Comparison of ENCODE assay signal across 14 cellular contexts in genomic region chr16:2040450-2041105, GRCh38. TPM values are rescaled to one million over a fixed set of nuclear protein-coding genes. Genes with fewer than 3 reads are reported as not detected.
A peak's percentile ranks its signal among the peaks of the same experiment; 100 is the strongest.
DNase-seq lines count a peak whose midpoint lies in the region; ATAC-seq and TF ChIP-seq lines count a peak whose summit lies in the region.
"Had no signal": no experiment of that assay in that cellular context is flagged by ENCODE, and none has a peak within 500 bp of the region (broad histone marks: within the 10 kb centered on the region; RNA-seq: fewer than 3 reads in every experiment).

No MANE protein-coding gene starts in this region.

- CTCF ChIA-PET in SK-N-SH (lab: Yijun Ruan, JAX) = interaction anchor here (0.8 to 2.0 kb wide), 8 partner anchors 12 to 112 kb away, joined by 3 to 11 read pairs (median 5); partner anchors contain the start of gene NHERF2

- H3K36me3 ChIP-seq in SK-N-SH (replicated peaks in 1 of 2; ENCODE audit: control insufficient read depth in 1 of 2, insufficient read depth in 2 of 2, low read length in 1 of 2) (peaks cover 0 to 16% of the 10 kb centered on the region in 2 experiments), right lobe of liver (peaks cover 0 to 6% (median 3%) of the 10 kb centered on the region in 4 donors), suprapubic skin (peaks cover 9% of the 10 kb centered on the region)

- H2AFZ ChIP-seq in SK-N-SH (ENCODE audit: low read depth) = no peak overlapping the region

- no peak for TF ChIP-seq CTCF in HFFc6 (IDR thresholded peaks at IDR 0.05)
- TF ChIP-seq CTCF in SK-N-SH (IDR thresholded peaks at IDR 0.05) = no peak
- no peak for TF ChIP-seq CTCF in right lobe of liver (IDR thresholded peaks at IDR 0.05)
- no peak for TF ChIP-seq CTCF in suprapubic skin (IDR thresholded peaks at IDR 0.05)

- no peak for DNase-seq in HFFc6
- peak; percentile 57 for DNase-seq in SK-N-SH
- DNase-seq in right lobe of liver = peak; percentile 83 to 92 (median 90)
- DNase-seq in suprapubic skin (ENCODE audit: low spot score in 2 of 2) = peak in 1 of 2 donors; percentile 60
- no peak for DNase-seq in Kasumi-1 (lab: John Stamatoyannopoulos, UW)
- DNase-seq in NCI-H2081 (lab: John Stamatoyannopoulos, UW) = no peak
- no peak for DNase-seq in ecto neural progenitor cell (ENCODE audit: low spot score)
- DNase-seq: activated CD4-positive, alpha-beta memory T cell treated with anti-CD3 and anti-CD28 coated beads for 36 hours; activated naive CD4-positive, alpha-beta T cell treated with Interleukin-2 at 50 U/mL for 16 hours; Caco-2; NCI-H526; T-helper 1 cell had no signal

- H3K79me2 ChIP-seq in SK-N-SH (ENCODE audit: insufficient read depth) = peaks cover 7% of the 10 kb centered on the region; the same call in 1 of the 2 replicates

- intact Hi-C loops in right lobe of liver (cut with DNase I) = no loop called here

- H3K27ac ChIP-seq in SK-N-SH (ENCODE audit: low read depth in 2 of 2, low read length in 1 of 2) (peak overlapping the region in 1 of 2 experiments; percentile 88; a peak in 2 of 4 replicates), right lobe of liver (peak overlapping the region; percentile 69 to 96 (median 86)), suprapubic skin (peak overlapping the region; percentile 64)
- H3K27ac ChIP-seq: foreskin keratinocyte had no signal

- no peaks in the 10 kb centered on the region for H3K9me3 Mint-ChIP-seq in HFFc6
- H3K9me3 Mint-ChIP-seq: activated CD4-positive, alpha-beta memory T cell treated with anti-CD3 and anti-CD28 coated beads for 36 hours had no signal

- no peak overlapping the region for H3K4me3 Mint-ChIP-seq in HFFc6
- H3K4me3 Mint-ChIP-seq: activated CD4-positive, alpha-beta memory T cell treated with anti-CD3 and anti-CD28 coated beads for 36 hours had no signal

- no peaks in the 10 kb centered on the region for H3K36me3 Mint-ChIP-seq in HFFc6 (ENCODE audit: low read depth)
- H3K36me3 Mint-ChIP-seq: activated CD4-positive, alpha-beta memory T cell treated with anti-CD3 and anti-CD28 coated beads for 36 hours had no signal

- peaks cover 9 to 57% of the 10 kb centered on the region in 2 experiments; a peak in 3 of 4 replicates for H3K4me1 ChIP-seq in SK-N-SH (ENCODE audit: control insufficient read depth in 1 of 2, insufficient read depth in 2 of 2, low read depth in 1 of 2, low read length in 1 of 2)
- H3K4me1 ChIP-seq in right lobe of liver = peaks cover 1 to 45% (median 20%) of the 10 kb centered on the region in 4 donors
- H3K4me1 ChIP-seq in suprapubic skin = peaks cover 77% of the 10 kb centered on the region
- H3K4me1 ChIP-seq: foreskin keratinocyte had no signal

- H3K4me1 Mint-ChIP-seq in HFFc6 (ENCODE audit: low read depth) = peaks cover 26% of the 10 kb centered on the region

- TF ChIP-seq RAD21 in SK-N-SH (IDR thresholded peaks at IDR 0.05; ENCODE audit: low read length) = no peak

- ATAC-seq in right lobe of liver = peak; percentile 42 to 58 (median 54)
- no peak for ATAC-seq in HG02588 (IDR thresholded peaks at IDR 0.05; ENCODE audit: unreplicated experiment)
- ATAC-seq: foreskin keratinocyte had no signal

- no peaks in the 10 kb centered on the region for H4K20me1 ChIP-seq in SK-N-SH (ENCODE audit: insufficient read depth)

- H3K9me2 ChIP-seq in SK-N-SH = no peaks in the 10 kb centered on the region

- H3K27me3 Mint-ChIP-seq in HFFc6 (ENCODE audit: insufficient read depth) = peaks cover 5% of the 10 kb centered on the region
- H3K27me3 Mint-ChIP-seq: activated CD4-positive, alpha-beta memory T cell treated with anti-CD3 and anti-CD28 coated beads for 36 hours had no signal

- TF ChIP-seq EP300 in SK-N-SH (IDR thresholded peaks at IDR 0.05; ENCODE audit: borderline replicate concordance in 1 of 2, low read depth in 1 of 2, low read length in 1 of 2) (no peak), suprapubic skin (IDR thresholded peaks at IDR 0.05) (no peak)

- no peaks in the 10 kb centered on the region for H3K27me3 ChIP-seq in SK-N-SH (ENCODE audit: insufficient read depth)
- H3K27me3 ChIP-seq in right lobe of liver = no peaks in the 10 kb centered on the region
- no peaks in the 10 kb centered on the region for H3K27me3 ChIP-seq in suprapubic skin
- H3K27me3 ChIP-seq: foreskin keratinocyte had no signal

- H3K4me2 ChIP-seq in SK-N-SH = no peak overlapping the region

- H3F3A ChIP-seq in SK-N-SH (replicated peaks; ENCODE audit: insufficient read depth) = peaks cover 3% of the 10 kb centered on the region

- no peak overlapping the region for H3K9ac ChIP-seq in SK-N-SH

- TF ChIP-seq POLR2A in right lobe of liver (IDR thresholded peaks at IDR 0.05) (peak; percentile 32), suprapubic skin (IDR thresholded peaks at IDR 0.05) (no peak)

- H3K27ac Mint-ChIP-seq in HFFc6 = peak overlapping the region; percentile 91
- H3K27ac Mint-ChIP-seq: activated CD4-positive, alpha-beta memory T cell treated with anti-CD3 and anti-CD28 coated beads for 36 hours had no signal

- H3K9me3 ChIP-seq in SK-N-SH (no peaks in the 10 kb centered on the region), right lobe of liver (no peaks in the 10 kb centered on the region), suprapubic skin (no peaks in the 10 kb centered on the region)
- H3K9me3 ChIP-seq: Caco-2 had no signal

- no peak overlapping the region for H3K4me3 ChIP-seq in SK-N-SH (ENCODE audit: low read depth in 2 of 2, low read length in 1 of 2)
- peak overlapping the region in 2 of 3 donors; percentile 74 to 81 for H3K4me3 ChIP-seq in right lobe of liver
- no peak overlapping the region for H3K4me3 ChIP-seq in suprapubic skin

- POLR2A ChIA-PET in SK-N-SH (lab: Yijun Ruan, JAX) = interaction anchor here (0.9 to 1.8 kb wide), 3 partner anchors 13 to 114 kb away, joined by 3 to 6 read pairs (median 4); partner anchors contain the start of gene RPS2

- 76% methylated on average over 8 of the region's 20 CpGs for WGBS in SK-N-SH (ENCODE audit: low lambda C conversion rate)
- WGBS in right lobe of liver (ENCODE audit: insufficient coverage, low coverage, low lambda C conversion rate, missing lambda C conversion rate) = no CpG with 5 or more reads among the region's 20 CpGs
- WGBS in suprapubic skin = 90% methylated on average over 9 of the region's 20 CpGs

TF ChIP-seq in SK-N-SH, 30 proteins besides CTCF, POLR2A, EP300 and RAD21 (continues in another document):
- TF ChIP-seq RFX5 (IDR thresholded peaks at IDR 0.05; ENCODE audit: low read length) = no peak
- no peak for TF ChIP-seq CHD2 (IDR thresholded peaks at IDR 0.05; ENCODE audit: low read length, partially characterized antibody)
- TF ChIP-seq FOSL2 (IDR thresholded peaks at IDR 0.05; ENCODE audit: borderline replicate concordance, low read depth) = no peak
- no peak for TF ChIP-seq EZH2phosphoT487 (IDR thresholded peaks at IDR 0.05; ENCODE audit: borderline replicate concordance, low read depth)
- TF ChIP-seq SIN3A (IDR thresholded peaks at IDR 0.05; ENCODE audit: borderline replicate concordance, low read depth, low read length) = no peak
- TF ChIP-seq SMC3 (IDR thresholded peaks at IDR 0.05; ENCODE audit: low read depth, low read length) = no peak
- TF ChIP-seq YY1 (IDR thresholded peaks at IDR 0.05; ENCODE audit: low read depth) = no peak
- no peak for TF ChIP-seq MAX (IDR thresholded peaks at IDR 0.05; ENCODE audit: low read depth)
- no peak for TF ChIP-seq NRF1 (IDR thresholded peaks at IDR 0.05; ENCODE audit: low read depth, low read length)
- no peak for TF ChIP-seq FOXJ3 (CRISPR knock-in tag; IDR thresholded peaks at IDR 0.05)
- TF ChIP-seq ELF1 (IDR thresholded peaks at IDR 0.05) = no peak

RNA-seq across cellular contexts. Expression of gene NTHL1, which starts 7.1 kb away (rescaled TPM):
- total RNA-seq in HFFc6 (2021; fragmentation: NEBNext Ultra II Directional; extraction: Animal tissue kit (Norgen Biotek cat#: 25700)) = 10 to 100 TPM; 23.7 to 31.5 (median 26.4) TPM
- polyA plus RNA-seq in SK-N-SH (2012; rRNA removed) = 72.9 and 77.3 TPM in 2 replicates
- polyA plus RNA-seq in SK-N-SH (2012; cell fraction: cytosol; rRNA removed) = 32.1 and 51.5 TPM in 2 replicates
- 59.5 and 109 TPM in 2 replicates for polyA plus RNA-seq in SK-N-SH (2012; cell fraction: nucleus; rRNA removed)
- total RNA-seq in right lobe of liver (100 to 1,000 TPM in 1 of 6 experiments, 10 to 100 TPM in 5; 12.0 to 127 (median 42.6) TPM), suprapubic skin (10 to 100 TPM; 15.9 to 40.5 (median 20.9) TPM)

RNA-seq across cellular contexts. Expression of gene TSC2, which starts 7.2 kb away (rescaled TPM):
- total RNA-seq in HFFc6 (2021; fragmentation: NEBNext Ultra II Directional; extraction: Animal tissue kit (Norgen Biotek cat#: 25700)) = 10 to 100 TPM; 72.0 to 88.3 (median 83.2) TPM
- 76.7 and 96.1 TPM in 2 replicates for polyA plus RNA-seq in SK-N-SH (2012; rRNA removed)
- 22.6 and 32.9 TPM in 2 replicates for polyA plus RNA-seq in SK-N-SH (2012; cell fraction: cytosol; rRNA removed)
- polyA plus RNA-seq in SK-N-SH (2012; cell fraction: nucleus; rRNA removed) = 376 and 625 TPM in 2 replicates
- 100 to 1,000 TPM in 1 of 6 experiments, 10 to 100 TPM in 5; 25.7 to 124 (median 59.4) TPM for total RNA-seq in right lobe of liver
- 100 to 1,000 TPM; 103 to 193 (median 143) TPM for total RNA-seq in suprapubic skin

RNA-seq across cellular contexts. Expression of gene NHERF2, which starts 13.9 kb away (rescaled TPM):
- 100 to 1,000 TPM; 140 to 177 (median 152) TPM for total RNA-seq in HFFc6 (2021; fragmentation: NEBNext Ultra II Directional; extraction: Animal tissue kit (Norgen Biotek cat#: 25700))
- 45.2 and 53.8 TPM in 2 replicates for polyA plus RNA-seq in SK-N-SH (2012; rRNA removed)
- 30.7 and 46.0 TPM in 2 replicates for polyA plus RNA-seq in SK-N-SH (2012; cell fraction: cytosol; rRNA removed)
- polyA plus RNA-seq in SK-N-SH (2012; cell fraction: nucleus; rRNA removed) = 43.9 and 70.4 TPM in 2 replicates
- total RNA-seq in right lobe of liver (100 to 1,000 TPM; 129 to 284 (median 186) TPM), suprapubic skin (10 to 100 TPM; 13.8 to 36.5 (median 21.8) TPM)

RNA-seq across cellular contexts. Expression of gene NPW, which starts 21.0 kb away (rescaled TPM):
- 1 to 10 TPM in 4 of 6 experiments, under 1 TPM in 2; 0.57 to 2.1 (median 1.4) TPM for total RNA-seq in HFFc6 (2021; fragmentation: NEBNext Ultra II Directional; extraction: Animal tissue kit (Norgen Biotek cat#: 25700))
- 0.62 and 1.1 TPM in 2 replicates for polyA plus RNA-seq in SK-N-SH (2012; rRNA removed)
- polyA plus RNA-seq in SK-N-SH (2012; cell fraction: cytosol; rRNA removed) = 0.37 and 1.1 TPM in 2 replicates
- polyA plus RNA-seq in SK-N-SH (2012; cell fraction: nucleus; rRNA removed) = 6.7 and 14.8 TPM in 2 replicates
- total RNA-seq in right lobe of liver (10 to 100 TPM in 2 of 6 experiments, 1 to 10 TPM in 4; 2.7 to 12.3 (median 8.2) TPM), suprapubic skin (1 to 10 TPM in 2 of 4 donors, under 1 TPM in 1, not detected in 1; 0.65 to 5.6 (median 3.0) TPM)

RNA-seq across cellular contexts. Expression of gene ZNF598, which starts 31.0 kb away (rescaled TPM):
- 10 to 100 TPM; 37.1 to 48.1 (median 40.7) TPM for total RNA-seq in HFFc6 (2021; fragmentation: NEBNext Ultra II Directional; extraction: Animal tissue kit (Norgen Biotek cat#: 25700))
- 38.1 and 47.8 TPM in 2 replicates for polyA plus RNA-seq in SK-N-SH (2012; rRNA removed)
- 19.2 and 29.4 TPM in 2 replicates for polyA plus RNA-seq in SK-N-SH (2012; cell fraction: cytosol; rRNA removed)
- 170 and 358 TPM in 2 replicates for polyA plus RNA-seq in SK-N-SH (2012; cell fraction: nucleus; rRNA removed)
- 10 to 100 TPM; 21.6 to 46.4 (median 25.0) TPM for total RNA-seq in right lobe of liver
- total RNA-seq in suprapubic skin = 100 to 1,000 TPM in 1 of 4 donors, 10 to 100 TPM in 3; 69.4 to 103 (median 84.0) TPM

Comparison
In these comparisons a context has a peak if more than half of its experiments do, and no peak if none do; other contexts are left out.
1. DNase-seq: peak in SK-N-SH (single experiment) and right lobe of liver (3 of 3); none in HFFc6 (single experiment), Kasumi-1 (0 of 2), NCI-H2081 (0 of 2) and ecto neural progenitor cell (single experiment).
2. H3K4me3 ChIP-seq: peak in right lobe of liver (2 of 3); none in SK-N-SH (0 of 2) and suprapubic skin (single experiment).